Comparison of ENCODE assay signal across 35 cellular contexts in genomic region chr16:47416869-47417268, GRCh38.
"Had no signal": no experiment of that assay in that cellular context is flagged by ENCODE, and none has a peak within 500 bp of the region (broad histone marks: within the 10 kb centered on the region; RNA-seq: fewer than 3 reads in every experiment).

No MANE protein-coding gene starts in this region.

- H3K4me3 Mint-ChIP-seq: activated B cell treated with CpG ODN at 0.5 μM for 24 hours; activated CD4-positive, alpha-beta memory T cell treated with anti-CD3 and anti-CD28 coated beads for 36 hours; activated CD4-positive, alpha-beta T cell treated with anti-CD3 and anti-CD28 coated beads, Interleukin-2, amount 10 ng/mL, durations not matched to agents 24 days and 14 days; activated CD8-positive, alpha-beta T cell treated with anti-CD3 and anti-CD28 coated beads for 36 hours; activated naive CD4-positive, alpha-beta T cell treated with anti-CD3 and anti-CD28 coated beads, Interleukin-2, amount 10 ng/mL, durations not matched to agents 7 days and 5 days; activated naive CD8-positive, alpha-beta T cell treated with anti-CD3 and anti-CD28 coated beads for 36 hours; activated T-cell treated with anti-CD3 and anti-CD28 coated beads, Interleukin-2, amount 50 U/mL, for 4 hours; activated T-cell treated with anti-CD3 and anti-CD28 coated beads, Interleukin-2, amount 50 U/mL, for 72 hours; activated T-helper 1 cell treated with anti-CD3 and anti-CD28 coated beads, Interleukin-12 subunit alpha, Interleukin-12 subunit beta, Interleukin-2, Interleukin-4 antibody, amounts not matched to agents 30 ng/mL and 10 ng/mL and 1 ng/mL, durations not matched to agents 14 hours and 24 hours and 36 hours; activated T-helper 17 cell treated with anti-CD3 and anti-CD28 coated beads, Interleukin-2, amount 50 U/mL, for 72 hours; T-helper 1 cell treated with Interleukin-12 subunit alpha and Interleukin-12 subunit beta and Interleukin-4 antibody, amounts not matched to agents 30 μg/mL and 1 μg/mL, for 36 hours; T-helper 2 cell treated with Interferon-gamma antibody and Interleukin-4, amounts not matched to agents 5 μg/mL and 100 μg/mL, for 36 hours had no signal

- DNase-seq: activated B cell treated with CpG ODN at 0.5 μM for 24 hours; activated CD4-positive, alpha-beta memory T cell treated with anti-CD3 and anti-CD28 coated beads for 36 hours; activated CD4-positive, alpha-beta T cell treated with anti-CD3 and anti-CD28 coated beads for 4 hours; activated CD4-positive, alpha-beta T cell treated with anti-CD3 and anti-CD28 coated beads, Interleukin-2, amount 10 ng/mL, durations not matched to agents 24 days and 14 days; activated CD4-positive, alpha-beta T cell treated with anti-CD3 and anti-CD28 coated beads, Interleukin-2, amount 50 U/mL, for 1 hour; activated CD4-positive, alpha-beta T cell treated with anti-CD3 and anti-CD28 coated beads, Interleukin-2, amount 50 U/mL, for 4 hours; activated CD4-positive, CD25-positive, alpha-beta regulatory T cell treated with anti-CD3 and anti-CD28 coated beads, Interleukin-2, amount 50 U/mL, for 72 hours; activated CD8-positive, alpha-beta memory T cell treated with anti-CD3 and anti-CD28 coated beads, Interleukin-2, amount 50 U/mL, for 4 hours; activated CD8-positive, alpha-beta T cell treated with anti-CD3 and anti-CD28 coated beads for 36 hours; activated effector memory CD4-positive, alpha-beta T cell treated with anti-CD3 and anti-CD28 coated beads, Interleukin-2, amount 50 U/mL, for 16 hours; activated gamma-delta T cell treated with Interleukin-2 at 50 U/mL for 16 hours; activated naive CD4-positive, alpha-beta T cell; activated naive CD4-positive, alpha-beta T cell treated with anti-CD3 and anti-CD28 coated beads, Interleukin-2, amount 10 ng/mL, durations not matched to agents 7 days and 5 days; activated naive CD8-positive, alpha-beta T cell treated with anti-CD3 and anti-CD28 coated beads for 36 hours; activated T-cell treated with anti-CD3 and anti-CD28 coated beads for 4 hours; activated T-cell treated with anti-CD3 and anti-CD28 coated beads, Interleukin-2, amount 50 U/mL, for 1 hour; activated T-cell treated with anti-CD3 and anti-CD28 coated beads, Interleukin-2, amount 50 U/mL, for 4 hours; activated T-cell treated with anti-CD3 and anti-CD28 coated beads, Interleukin-2, amount 50 U/mL, for 72 hours; adrenal gland; amniotic stem cell; aorta; body of pancreas; brain microvascular endothelial cell; central memory CD4-positive, alpha-beta T cell; T-helper 1 cell; T-helper 2 cell; T-helper 9 cell had no signal

- H3K27ac ChIP-seq: adrenal gland, body of pancreas, brain microvascular endothelial cell, breast epithelium, VCaP had no signal

- H3K4me1 Mint-ChIP-seq: activated T-helper 17 cell treated with anti-CD3 and anti-CD28 coated beads, Interleukin-2, amount 50 U/mL, for 72 hours had no signal

- H3K27me3 ChIP-seq: adrenal gland, body of pancreas, brain microvascular endothelial cell, breast epithelium had no signal

- H3K27me3 Mint-ChIP-seq: activated B cell treated with CpG ODN at 0.5 μM for 24 hours; activated CD4-positive, alpha-beta memory T cell treated with anti-CD3 and anti-CD28 coated beads for 36 hours; activated CD4-positive, alpha-beta T cell treated with anti-CD3 and anti-CD28 coated beads, Interleukin-2, amount 10 ng/mL, durations not matched to agents 24 days and 14 days; activated CD8-positive, alpha-beta T cell treated with anti-CD3 and anti-CD28 coated beads for 36 hours; activated naive CD4-positive, alpha-beta T cell treated with anti-CD3 and anti-CD28 coated beads, Interleukin-2, amount 10 ng/mL, durations not matched to agents 7 days and 5 days; activated naive CD8-positive, alpha-beta T cell treated with anti-CD3 and anti-CD28 coated beads for 36 hours; activated T-helper 17 cell treated with anti-CD3 and anti-CD28 coated beads, Interleukin-2, amount 50 U/mL, for 72 hours had no signal

- H3K9me3 ChIP-seq: adrenal gland, body of pancreas, breast epithelium had no signal

- H3K9me3 Mint-ChIP-seq: activated B cell treated with CpG ODN at 0.5 μM for 24 hours; activated CD4-positive, alpha-beta memory T cell treated with anti-CD3 and anti-CD28 coated beads for 36 hours; activated CD8-positive, alpha-beta T cell treated with anti-CD3 and anti-CD28 coated beads for 36 hours; activated naive CD4-positive, alpha-beta T cell treated with anti-CD3 and anti-CD28 coated beads, Interleukin-2, amount 50 U/mL, for 72 hours; activated T-cell treated with anti-CD3 and anti-CD28 coated beads, Interleukin-2, amount 50 U/mL, for 4 hours; activated T-helper 1 cell treated with anti-CD3 and anti-CD28 coated beads, Interleukin-12 subunit alpha, Interleukin-12 subunit beta, Interleukin-2, Interleukin-4 antibody, amounts not matched to agents 30 ng/mL and 10 ng/mL and 1 ng/mL, durations not matched to agents 14 hours and 24 hours and 36 hours; activated T-helper 17 cell treated with anti-CD3 and anti-CD28 coated beads, Interleukin-2, amount 50 U/mL, for 72 hours; T-helper 1 cell treated with Interleukin-12 subunit alpha and Interleukin-12 subunit beta and Interleukin-4 antibody, amounts not matched to agents 30 μg/mL and 1 μg/mL, for 36 hours had no signal

- H3K27ac Mint-ChIP-seq: activated B cell treated with CpG ODN at 0.5 μM for 24 hours; activated CD4-positive, alpha-beta memory T cell treated with anti-CD3 and anti-CD28 coated beads for 36 hours; activated CD4-positive, alpha-beta T cell treated with anti-CD3 and anti-CD28 coated beads, Interleukin-2, amount 10 ng/mL, durations not matched to agents 24 days and 14 days; activated naive CD4-positive, alpha-beta T cell treated with anti-CD3 and anti-CD28 coated beads, Interleukin-2, amount 10 ng/mL, durations not matched to agents 7 days and 5 days; activated naive CD4-positive, alpha-beta T cell treated with anti-CD3 and anti-CD28 coated beads, Interleukin-2, amount 50 U/mL, for 72 hours; activated naive CD8-positive, alpha-beta T cell treated with anti-CD3 and anti-CD28 coated beads for 36 hours; activated T-cell treated with anti-CD3 and anti-CD28 coated beads, Interleukin-2, amount 50 U/mL, for 72 hours; activated T-helper 17 cell treated with anti-CD3 and anti-CD28 coated beads, Interleukin-2, amount 50 U/mL, for 72 hours; T-helper 1 cell treated with Interleukin-12 subunit alpha and Interleukin-12 subunit beta and Interleukin-4 antibody, amounts not matched to agents 30 μg/mL and 1 μg/mL, for 36 hours; T-helper 2 cell treated with Interferon-gamma antibody and Interleukin-4, amounts not matched to agents 5 μg/mL and 100 μg/mL, for 36 hours had no signal

- ATAC-seq: activated CD8-positive, alpha-beta T cell treated with anti-CD3 and anti-CD28 coated beads for 36 hours; activated naive CD4-positive, alpha-beta T cell treated with anti-CD3 and anti-CD28 coated beads, Interleukin-2, amount 50 U/mL, for 72 hours; activated T-cell treated with anti-CD3 and anti-CD28 coated beads, Interleukin-2, amount 50 U/mL, for 4 hours; activated T-cell treated with anti-CD3 and anti-CD28 coated beads, Interleukin-2, amount 50 U/mL, for 72 hours; activated T-helper 17 cell treated with anti-CD3 and anti-CD28 coated beads, Interleukin-2, amount 50 U/mL, for 72 hours; body of pancreas had no signal

- H3K36me3 ChIP-seq: adrenal gland, brain microvascular endothelial cell, breast epithelium had no signal

- H3K4me3 ChIP-seq: adrenal gland, body of pancreas, breast epithelium had no signal

- FAIRE-seq: astrocyte had no signal
